Comparison of ENCODE assay signal across 11 cellular contexts in the genomic region with DNA sequence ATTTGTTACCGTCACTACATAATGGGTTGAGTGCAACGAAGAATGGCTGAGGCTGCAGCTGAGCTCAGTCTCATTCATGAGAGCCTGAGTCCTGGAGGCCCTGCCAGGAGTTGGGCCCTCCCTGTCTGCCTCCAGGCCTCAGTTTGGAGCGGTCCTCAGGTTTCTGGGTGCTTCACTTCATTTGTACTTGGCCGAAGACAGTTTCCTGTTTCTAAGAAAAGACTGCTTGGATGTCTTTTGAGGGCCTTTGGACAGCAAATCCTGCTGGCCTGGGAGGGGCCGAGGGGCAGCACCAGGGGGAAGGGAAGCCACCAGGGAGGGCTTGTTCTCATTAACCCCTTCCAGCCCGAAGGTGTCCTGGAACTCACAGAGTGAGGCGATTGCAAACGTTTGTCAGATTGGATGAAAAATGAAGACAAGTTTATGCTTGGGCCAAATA.
DNase-seq lines count a peak whose midpoint lies in the region; ATAC-seq and TF ChIP-seq lines count a peak whose summit lies in the region.
"Had no signal": no experiment of that assay in that cellular context is flagged by ENCODE, and none has a peak within 500 bp of the region (broad histone marks: within the 10 kb centered on the region; RNA-seq: fewer than 3 reads in every experiment).

No MANE protein-coding gene starts in this region.

- H3K4me3 ChIP-seq in hepatocyte: no peak overlapping the region

- no peak for ATAC-seq in stimulated activated naive CD8-positive, alpha-beta T cell treated with anti-CD3 and anti-CD28 coated beads, Interleukin-15, amount 100 ng/mL, for 72 hours

- H3K27ac Mint-ChIP-seq in stimulated activated naive CD8-positive, alpha-beta T cell treated with anti-CD3 and anti-CD28 coated beads, Interleukin-15, Interleukin-2, amounts not matched to agents 100 ng/mL and 50 ng/mL, for 24 hours: peak overlapping the region; percentile 57
- H3K27ac Mint-ChIP-seq in stimulated activated naive CD8-positive, alpha-beta T cell treated with anti-CD3 and anti-CD28 coated beads, Interleukin-15, amount 100 ng/mL, for 72 hours: no peak overlapping the region
- H3K27ac Mint-ChIP-seq in osteocyte (ENCODE audit: unreplicated experiment): peak overlapping the region; percentile 65
- H3K27ac Mint-ChIP-seq in activated CD4-positive, alpha-beta memory T cell treated with anti-CD3 and anti-CD28 coated beads, Interleukin-2, amount 10 ng/mL, durations not matched to agents 7 days and 5 days: no peak overlapping the region

- CTCF ChIA-PET in activated CD4-positive, alpha-beta memory T cell treated with anti-CD3 and anti-CD28 coated beads, Interleukin-2, amount 10 ng/mL, durations not matched to agents 7 days and 5 days (lab: Charles Lee): interaction anchor here (1.1 to 2.1 kb wide), 2 partner anchors 32 to 101 kb away, joined by 3 to 6 read pairs; no protein-coding TSS in a partner anchor

- no peak overlapping the region for H3K4me3 Mint-ChIP-seq in stimulated activated naive CD8-positive, alpha-beta T cell treated with anti-CD3 and anti-CD28 coated beads, Interleukin-15, Interleukin-2, amounts not matched to agents 100 ng/mL and 50 ng/mL, for 24 hours
- H3K4me3 Mint-ChIP-seq in stimulated activated naive CD8-positive, alpha-beta T cell treated with anti-CD3 and anti-CD28 coated beads, Interleukin-15, amount 100 ng/mL, for 72 hours: no peak overlapping the region
- H3K4me3 Mint-ChIP-seq in osteocyte (ENCODE audit: unreplicated experiment): no peak overlapping the region
- no peak overlapping the region for H3K4me3 Mint-ChIP-seq in activated CD4-positive, alpha-beta memory T cell treated with anti-CD3 and anti-CD28 coated beads, Interleukin-2, amount 10 ng/mL, durations not matched to agents 7 days and 5 days

- peak overlapping the region; percentile 51 for H3K4me2 ChIP-seq in hepatocyte

- H3K9me3 ChIP-seq in hepatocyte (ENCODE audit: low read depth): no peaks in the 10 kb centered on the region

- H3K9me3 Mint-ChIP-seq in stimulated activated naive CD8-positive, alpha-beta T cell treated with anti-CD3 and anti-CD28 coated beads, Interleukin-15, Interleukin-2, amounts not matched to agents 100 ng/mL and 50 ng/mL, for 24 hours: no peaks in the 10 kb centered on the region
- no peaks in the 10 kb centered on the region for H3K9me3 Mint-ChIP-seq in stimulated activated naive CD8-positive, alpha-beta T cell treated with anti-CD3 and anti-CD28 coated beads, Interleukin-15, amount 100 ng/mL, for 72 hours
- no peaks in the 10 kb centered on the region for H3K9me3 Mint-ChIP-seq in osteocyte (ENCODE audit: unreplicated experiment)
- H3K9me3 Mint-ChIP-seq in activated CD4-positive, alpha-beta memory T cell treated with anti-CD3 and anti-CD28 coated beads, Interleukin-2, amount 10 ng/mL, durations not matched to agents 7 days and 5 days: peaks cover 7% of the 10 kb centered on the region

- DNase-seq in stimulated activated naive CD8-positive, alpha-beta T cell treated with anti-CD3 and anti-CD28 coated beads, Interleukin-15, amount 100 ng/mL, for 72 hours: no peak
- DNase-seq in hepatocyte (ENCODE audit: low spot score) (no peak), osteocyte (ENCODE audit: extremely low spot score, unreplicated experiment) (no peak), NCI-H2081 (lab: John Stamatoyannopoulos, UW) (no peak), NCI-H187 treated with DMSO at 0.1 percent for 48 hours (lab: John Stamatoyannopoulos, UW) (no peak), NCI-H2227 treated with DMSO at 0.1 percent for 48 hours (lab: John Stamatoyannopoulos, UW) (no peak)
- DNase-seq in activated CD4-positive, alpha-beta memory T cell treated with anti-CD3 and anti-CD28 coated beads, Interleukin-2, amount 10 ng/mL, durations not matched to agents 7 days and 5 days: no peak
- DNase-seq: activated CD8-positive, alpha-beta memory T cell treated with anti-CD3 and anti-CD28 coated beads for 24 hours; NCI-H2171 treated with DMSO at 0.1 percent for 48 hours had no signal

- 39% methylated on average over 8 of the region's 8 CpGs for WGBS in hepatocyte (ENCODE audit: low lambda C conversion rate, missing lambda C conversion rate)

- TF ChIP-seq CTCF in hepatocyte (IDR thresholded peaks at IDR 0.05; ENCODE audit: poor library complexity) (no peak), osteocyte (IDR thresholded peaks at IDR 0.05) (no peak)

- POLR2A ChIA-PET in activated CD4-positive, alpha-beta memory T cell treated with anti-CD3 and anti-CD28 coated beads, Interleukin-2, amount 10 ng/mL, durations not matched to agents 7 days and 5 days (lab: Charles Lee): no interaction called here

- H3K4me1 ChIP-seq in hepatocyte (ENCODE audit: insufficient read depth): peaks cover 14% of the 10 kb centered on the region

- no peaks in the 10 kb centered on the region for H3K36me3 ChIP-seq in hepatocyte (replicated peaks; ENCODE audit: insufficient read depth, low read depth)
- H3K36me3 ChIP-seq: brain microvascular endothelial cell had no signal

- no peaks in the 10 kb centered on the region for H3K27me3 Mint-ChIP-seq in stimulated activated naive CD8-positive, alpha-beta T cell treated with anti-CD3 and anti-CD28 coated beads, Interleukin-15, Interleukin-2, amounts not matched to agents 100 ng/mL and 50 ng/mL, for 24 hours
- no peaks in the 10 kb centered on the region for H3K27me3 Mint-ChIP-seq in stimulated activated naive CD8-positive, alpha-beta T cell treated with anti-CD3 and anti-CD28 coated beads, Interleukin-15, amount 100 ng/mL, for 72 hours
- H3K27me3 Mint-ChIP-seq in osteocyte (ENCODE audit: unreplicated experiment): no peaks in the 10 kb centered on the region
- no peaks in the 10 kb centered on the region for H3K27me3 Mint-ChIP-seq in activated CD4-positive, alpha-beta memory T cell treated with anti-CD3 and anti-CD28 coated beads, Interleukin-2, amount 10 ng/mL, durations not matched to agents 7 days and 5 days

- peak overlapping the region; percentile 39 for H2AFZ ChIP-seq in hepatocyte

- peak overlapping the region; percentile 93 for H3K27ac ChIP-seq in hepatocyte
- H3K27ac ChIP-seq: brain microvascular endothelial cell had no signal

- H3K79me2 ChIP-seq in hepatocyte: no peaks in the 10 kb centered on the region

- H3K9me2 ChIP-seq in hepatocyte (replicated peaks; ENCODE audit: insufficient read depth): no peaks in the 10 kb centered on the region

- no peaks in the 10 kb centered on the region for H4K20me1 ChIP-seq in hepatocyte (ENCODE audit: insufficient read depth, poor library complexity, severe bottlenecking)

- no peaks in the 10 kb centered on the region for H3K27me3 ChIP-seq in hepatocyte
- H3K27me3 ChIP-seq: brain microvascular endothelial cell had no signal

- peaks cover 82% of the 10 kb centered on the region for H3K4me1 Mint-ChIP-seq in stimulated activated naive CD8-positive, alpha-beta T cell treated with anti-CD3 and anti-CD28 coated beads, Interleukin-15, Interleukin-2, amounts not matched to agents 100 ng/mL and 50 ng/mL, for 24 hours (ENCODE audit: low read depth)
- H3K4me1 Mint-ChIP-seq in stimulated activated naive CD8-positive, alpha-beta T cell treated with anti-CD3 and anti-CD28 coated beads, Interleukin-15, amount 100 ng/mL, for 72 hours: peaks cover 78% of the 10 kb centered on the region
- peaks cover 37% of the 10 kb centered on the region for H3K4me1 Mint-ChIP-seq in osteocyte (ENCODE audit: unreplicated experiment)
- H3K4me1 Mint-ChIP-seq in activated CD4-positive, alpha-beta memory T cell treated with anti-CD3 and anti-CD28 coated beads, Interleukin-2, amount 10 ng/mL, durations not matched to agents 7 days and 5 days: peaks cover 16% of the 10 kb centered on the region

- H3K36me3 Mint-ChIP-seq in stimulated activated naive CD8-positive, alpha-beta T cell treated with anti-CD3 and anti-CD28 coated beads, Interleukin-15, Interleukin-2, amounts not matched to agents 100 ng/mL and 50 ng/mL, for 24 hours (ENCODE audit: low read depth): no peaks in the 10 kb centered on the region
- H3K36me3 Mint-ChIP-seq in osteocyte (ENCODE audit: unreplicated experiment): no peaks in the 10 kb centered on the region
- peaks cover under 1% of the 10 kb centered on the region for H3K36me3 Mint-ChIP-seq in activated CD4-positive, alpha-beta memory T cell treated with anti-CD3 and anti-CD28 coated beads, Interleukin-2, amount 10 ng/mL, durations not matched to agents 7 days and 5 days (ENCODE audit: low read depth)

Comparison
In these comparisons a context has a peak if more than half of its experiments do, and no peak if none do; other contexts are left out.
1. H3K27ac Mint-ChIP-seq: peak in stimulated activated naive CD8-positive, alpha-beta T cell treated with anti-CD3 and anti-CD28 coated beads, Interleukin-15, Interleukin-2, amounts not matched to agents 100 ng/mL and 50 ng/mL, for 24 hours (single experiment) and osteocyte (single experiment); none in stimulated activated naive CD8-positive, alpha-beta T cell treated with anti-CD3 and anti-CD28 coated beads, Interleukin-15, amount 100 ng/mL, for 72 hours (0 of 2) and activated CD4-positive, alpha-beta memory T cell treated with anti-CD3 and anti-CD28 coated beads, Interleukin-2, amount 10 ng/mL, durations not matched to agents 7 days and 5 days (single experiment).